In the genomic region with DNA sequence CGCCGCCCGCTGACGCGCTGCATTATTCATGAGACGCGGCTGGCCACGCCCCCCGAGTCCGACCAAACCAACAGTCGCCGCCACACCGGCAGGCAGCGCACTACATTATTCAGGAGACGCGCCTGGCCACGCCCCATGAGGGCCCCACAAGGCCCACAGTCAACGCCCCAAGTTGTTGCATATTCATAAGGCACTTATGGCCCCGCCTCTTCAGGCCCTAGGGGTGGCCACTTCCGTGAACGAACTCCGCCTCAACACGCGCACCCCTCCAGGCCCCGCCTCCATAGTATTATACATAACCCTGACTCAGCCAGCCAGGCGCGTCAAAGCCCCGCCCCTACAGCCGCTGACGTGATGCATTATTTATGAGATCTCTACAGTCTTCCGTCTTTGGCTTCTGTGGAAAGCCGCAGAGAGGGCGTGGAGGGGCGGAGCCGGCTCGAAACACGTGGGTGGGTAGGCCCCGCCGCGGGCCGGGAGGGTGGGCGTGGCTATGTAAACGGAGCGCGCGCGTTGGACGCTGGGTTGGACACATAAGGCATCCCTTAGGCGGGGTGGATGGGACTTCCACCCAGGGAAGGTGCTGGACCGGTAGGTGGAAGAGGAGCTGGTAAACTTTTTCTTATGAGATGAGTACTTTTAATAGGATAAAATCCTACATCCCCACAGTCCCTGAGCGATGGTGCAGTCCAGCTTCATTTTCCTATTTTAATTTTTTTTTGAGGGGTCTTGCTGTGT, we compare ENCODE assay signal across 1 cellular context.
TF ChIP-seq lines count a peak whose summit lies in the region.

No MANE protein-coding gene starts in this region.

TF ChIP-seq in HepG2, 621 proteins besides CTCF, POLR2A, EP300 and RAD21 (continued from another document and continues in another):
- TF ChIP-seq, protein P1, sequence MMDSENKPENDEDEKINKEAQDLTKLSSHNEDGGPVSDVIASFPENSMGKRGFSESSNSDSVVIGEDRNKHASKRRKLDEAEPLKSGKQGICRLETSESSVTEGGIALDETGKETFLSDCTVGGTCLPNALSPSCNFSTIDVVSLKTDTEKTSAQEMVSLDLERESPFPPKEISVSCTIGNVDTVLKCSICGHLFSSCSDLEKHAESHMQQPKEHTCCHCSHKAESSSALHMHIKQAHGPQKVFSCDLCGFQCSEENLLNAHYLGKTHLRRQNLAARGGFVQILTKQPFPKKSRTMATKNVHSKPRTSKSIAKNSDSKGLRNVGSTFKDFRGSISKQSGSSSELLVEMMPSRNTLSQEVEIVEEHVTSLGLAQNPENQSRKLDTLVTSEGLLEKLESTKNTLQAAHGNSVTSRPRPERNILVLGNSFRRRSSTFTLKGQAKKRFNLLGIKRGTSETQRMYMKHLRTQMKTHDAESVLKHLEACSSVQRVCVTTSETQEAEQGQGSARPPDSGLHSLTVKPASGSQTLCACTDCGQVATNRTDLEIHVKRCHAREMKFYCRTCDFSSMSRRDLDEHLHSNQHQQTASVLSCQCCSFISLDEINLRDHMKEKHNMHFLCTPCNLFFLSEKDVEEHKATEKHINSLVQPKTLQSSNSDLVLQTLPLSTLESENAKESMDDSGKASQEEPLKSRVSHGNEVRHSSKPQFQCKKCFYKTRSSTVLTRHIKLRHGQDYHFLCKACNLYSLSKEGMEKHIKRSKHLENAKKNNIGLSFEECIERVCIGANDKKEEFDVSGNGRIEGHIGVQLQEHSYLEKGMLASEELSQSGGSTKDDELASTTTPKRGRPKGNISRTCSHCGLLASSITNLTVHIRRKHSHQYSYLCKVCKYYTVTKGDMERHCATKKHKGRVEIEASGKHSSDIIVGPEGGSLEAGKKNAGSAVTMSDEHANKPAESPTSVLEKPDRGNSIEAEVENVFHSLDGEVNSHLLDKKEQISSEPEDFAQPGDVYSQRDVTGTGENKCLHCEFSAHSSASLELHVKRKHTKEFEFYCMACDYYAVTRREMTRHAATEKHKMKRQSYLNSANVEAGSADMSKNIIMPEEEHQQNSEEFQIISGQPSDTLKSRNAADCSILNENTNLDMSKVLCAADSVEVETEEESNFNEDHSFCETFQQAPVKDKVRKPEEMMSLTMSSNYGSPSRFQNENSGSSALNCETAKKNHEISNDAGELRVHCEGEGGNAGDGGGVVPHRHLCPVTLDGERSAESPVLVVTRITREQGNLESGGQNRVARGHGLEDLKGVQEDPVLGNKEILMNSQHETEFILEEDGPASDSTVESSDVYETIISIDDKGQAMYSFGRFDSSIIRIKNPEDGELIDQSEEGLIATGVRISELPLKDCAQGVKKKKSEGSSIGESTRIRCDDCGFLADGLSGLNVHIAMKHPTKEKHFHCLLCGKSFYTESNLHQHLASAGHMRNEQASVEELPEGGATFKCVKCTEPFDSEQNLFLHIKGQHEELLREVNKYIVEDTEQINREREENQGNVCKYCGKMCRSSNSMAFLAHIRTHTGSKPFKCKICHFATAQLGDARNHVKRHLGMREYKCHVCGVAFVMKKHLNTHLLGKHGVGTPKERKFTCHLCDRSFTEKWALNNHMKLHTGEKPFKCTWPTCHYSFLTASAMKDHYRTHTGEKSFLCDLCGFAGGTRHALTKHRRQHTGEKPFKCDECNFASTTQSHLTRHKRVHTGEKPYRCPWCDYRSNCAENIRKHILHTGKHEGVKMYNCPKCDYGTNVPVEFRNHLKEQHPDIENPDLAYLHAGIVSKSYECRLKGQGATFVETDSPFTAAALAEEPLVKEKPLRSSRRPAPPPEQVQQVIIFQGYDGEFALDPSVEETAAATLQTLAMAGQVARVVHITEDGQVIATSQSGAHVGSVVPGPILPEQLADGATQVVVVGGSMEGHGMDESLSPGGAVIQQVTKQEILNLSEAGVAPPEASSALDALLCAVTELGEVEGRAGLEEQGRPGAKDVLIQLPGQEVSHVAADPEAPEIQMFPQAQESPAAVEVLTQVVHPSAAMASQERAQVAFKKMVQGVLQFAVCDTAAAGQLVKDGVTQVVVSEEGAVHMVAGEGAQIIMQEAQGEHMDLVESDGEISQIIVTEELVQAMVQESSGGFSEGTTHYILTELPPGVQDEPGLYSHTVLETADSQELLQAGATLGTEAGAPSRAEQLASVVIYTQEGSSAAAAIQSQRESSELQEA (CRISPR knock-in tag; IDR thresholded peaks at IDR 0.05; ENCODE audit: not compliant biosample characterization): no peak
- TF ChIP-seq CCDC6 (CRISPR knock-in tag; IDR thresholded peaks at IDR 0.05): no peak
- no peak for TF ChIP-seq ZC3H4 (CRISPR knock-in tag; IDR thresholded peaks at IDR 0.05; ENCODE audit: borderline replicate concordance)
- TF ChIP-seq, protein P2, sequence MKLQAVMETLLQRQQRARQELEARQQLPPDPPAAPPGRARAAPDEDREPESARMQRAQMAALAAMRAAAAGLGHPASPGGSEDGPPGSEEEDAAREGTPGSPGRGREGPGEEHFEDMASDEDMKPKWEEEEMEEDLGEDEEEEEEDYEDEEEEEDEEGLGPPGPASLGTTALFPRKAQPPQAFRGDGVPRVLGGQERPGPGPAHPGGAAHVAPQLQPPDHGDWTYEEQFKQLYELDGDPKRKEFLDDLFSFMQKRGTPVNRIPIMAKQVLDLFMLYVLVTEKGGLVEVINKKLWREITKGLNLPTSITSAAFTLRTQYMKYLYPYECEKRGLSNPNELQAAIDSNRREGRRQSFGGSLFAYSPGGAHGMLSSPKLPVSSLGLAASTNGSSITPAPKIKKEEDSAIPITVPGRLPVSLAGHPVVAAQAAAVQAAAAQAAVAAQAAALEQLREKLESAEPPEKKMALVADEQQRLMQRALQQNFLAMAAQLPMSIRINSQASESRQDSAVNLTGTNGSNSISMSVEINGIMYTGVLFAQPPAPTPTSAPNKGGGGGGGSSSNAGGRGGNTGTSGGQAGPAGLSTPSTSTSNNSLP (IDR thresholded peaks at IDR 0.05; ENCODE audit: low read depth, low read length): 0 out of 2 replicates have a peak, but pooled peaks have one; percentile 3
- no peak for TF ChIP-seq SOX13 (IDR thresholded peaks at IDR 0.05)
- TF ChIP-seq SOX13 (CRISPR knock-in tag; conservative IDR thresholded peaks at IDR 0.05 in 1 of 2, IDR thresholded peaks at IDR 0.05 in 1 of 2): no peak
- no peak for TF ChIP-seq ETV6 (CRISPR knock-in tag; conservative IDR thresholded peaks at IDR 0.05)
- no peak for TF ChIP-seq TEAD3 (CRISPR knock-in tag; optimal IDR thresholded peaks at IDR 0.05; ENCODE audit: borderline replicate concordance)
- TF ChIP-seq TBX2 (CRISPR knock-in tag; IDR thresholded peaks at IDR 0.05; ENCODE audit: borderline replicate concordance): peak; percentile 31; the same call in 1 of the 2 replicates
- TF ChIP-seq ZFYVE20 (CRISPR knock-in tag; IDR thresholded peaks at IDR 0.05; ENCODE audit: borderline replicate concordance, low read depth): no peak
- peak; percentile 63; the same call in 1 of the 2 replicates for TF ChIP-seq POLR2AphosphoS5 (IDR thresholded peaks at IDR 0.05; ENCODE audit: low read depth, low read length)
- TF ChIP-seq FOXA1 (IDR thresholded peaks at IDR 0.05): no peak
- TF ChIP-seq FOXA1 (CRISPR knock-in tag; IDR thresholded peaks at IDR 0.05): peak; percentile 70
- TF ChIP-seq ZNF598 (CRISPR knock-in tag; IDR thresholded peaks at IDR 0.05; ENCODE audit: borderline replicate concordance): no peak
- no peak for TF ChIP-seq ZNF367 (CRISPR knock-in tag; IDR thresholded peaks at IDR 0.05; ENCODE audit: borderline replicate concordance)
- no peak for TF ChIP-seq MED8 (CRISPR knock-in tag; IDR thresholded peaks at IDR 0.05; ENCODE audit: insufficient replicate concordance)
- TF ChIP-seq, protein P3, sequence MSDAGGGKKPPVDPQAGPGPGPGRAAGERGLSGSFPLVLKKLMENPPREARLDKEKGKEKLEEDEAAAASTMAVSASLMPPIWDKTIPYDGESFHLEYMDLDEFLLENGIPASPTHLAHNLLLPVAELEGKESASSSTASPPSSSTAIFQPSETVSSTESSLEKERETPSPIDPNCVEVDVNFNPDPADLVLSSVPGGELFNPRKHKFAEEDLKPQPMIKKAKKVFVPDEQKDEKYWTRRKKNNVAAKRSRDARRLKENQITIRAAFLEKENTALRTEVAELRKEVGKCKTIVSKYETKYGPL (CRISPR knock-in tag; IDR thresholded peaks at IDR 0.05): no peak
- TF ChIP-seq, protein P4, sequence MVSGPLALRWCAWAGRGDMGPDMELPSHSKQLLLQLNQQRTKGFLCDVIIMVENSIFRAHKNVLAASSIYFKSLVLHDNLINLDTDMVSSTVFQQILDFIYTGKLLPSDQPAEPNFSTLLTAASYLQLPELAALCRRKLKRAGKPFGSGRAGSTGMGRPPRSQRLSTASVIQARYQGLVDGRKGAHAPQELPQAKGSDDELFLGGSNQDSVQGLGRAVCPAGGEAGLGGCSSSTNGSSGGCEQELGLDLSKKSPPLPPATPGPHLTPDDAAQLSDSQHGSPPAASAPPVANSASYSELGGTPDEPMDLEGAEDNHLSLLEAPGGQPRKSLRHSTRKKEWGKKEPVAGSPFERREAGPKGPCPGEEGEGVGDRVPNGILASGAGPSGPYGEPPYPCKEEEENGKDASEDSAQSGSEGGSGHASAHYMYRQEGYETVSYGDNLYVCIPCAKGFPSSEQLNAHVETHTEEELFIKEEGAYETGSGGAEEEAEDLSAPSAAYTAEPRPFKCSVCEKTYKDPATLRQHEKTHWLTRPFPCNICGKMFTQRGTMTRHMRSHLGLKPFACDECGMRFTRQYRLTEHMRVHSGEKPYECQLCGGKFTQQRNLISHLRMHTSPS (CRISPR knock-in tag; IDR thresholded peaks at IDR 0.05; ENCODE audit: low read depth): no peak
- no peak for TF ChIP-seq TP53 (CRISPR knock-in tag; conservative IDR thresholded peaks at IDR 0.05)
- no peak for TF ChIP-seq RFX5 (IDR thresholded peaks at IDR 0.05; ENCODE audit: low read depth, low read length)
- TF ChIP-seq ZSCAN20 (CRISPR knock-in tag; IDR thresholded peaks at IDR 0.05; ENCODE audit: borderline replicate concordance): no peak
- TF ChIP-seq ZNF124 (CRISPR knock-in tag; IDR thresholded peaks at IDR 0.05): no peak
- TF ChIP-seq ZFX (CRISPR knock-in tag; IDR thresholded peaks at IDR 0.05; ENCODE audit: low read depth): no peak
- TF ChIP-seq, protein P5, sequence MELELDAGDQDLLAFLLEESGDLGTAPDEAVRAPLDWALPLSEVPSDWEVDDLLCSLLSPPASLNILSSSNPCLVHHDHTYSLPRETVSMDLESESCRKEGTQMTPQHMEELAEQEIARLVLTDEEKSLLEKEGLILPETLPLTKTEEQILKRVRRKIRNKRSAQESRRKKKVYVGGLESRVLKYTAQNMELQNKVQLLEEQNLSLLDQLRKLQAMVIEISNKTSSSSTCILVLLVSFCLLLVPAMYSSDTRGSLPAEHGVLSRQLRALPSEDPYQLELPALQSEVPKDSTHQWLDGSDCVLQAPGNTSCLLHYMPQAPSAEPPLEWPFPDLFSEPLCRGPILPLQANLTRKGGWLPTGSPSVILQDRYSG (CRISPR knock-in tag; IDR thresholded peaks at IDR 0.05): no peak
- 0 out of 2 replicates have a peak, but pooled peaks have one; percentile 23 for TF ChIP-seq ISL2 (CRISPR knock-in tag; IDR thresholded peaks at IDR 0.05)
- TF ChIP-seq ZNF850 (CRISPR knock-in tag; conservative IDR thresholded peaks at IDR 0.05): no peak
- no peak for TF ChIP-seq ZNF343 (CRISPR knock-in tag; IDR thresholded peaks at IDR 0.05)
- TF ChIP-seq ZSCAN29 (CRISPR knock-in tag; conservative IDR thresholded peaks at IDR 0.05): no peak
- no peak for TF ChIP-seq GTF2F1 (IDR thresholded peaks at IDR 0.05; ENCODE audit: low read length)
- no peak for TF ChIP-seq ZNF775 (CRISPR knock-in tag; IDR thresholded peaks at IDR 0.05; ENCODE audit: borderline replicate concordance)
- TF ChIP-seq, protein P6, sequence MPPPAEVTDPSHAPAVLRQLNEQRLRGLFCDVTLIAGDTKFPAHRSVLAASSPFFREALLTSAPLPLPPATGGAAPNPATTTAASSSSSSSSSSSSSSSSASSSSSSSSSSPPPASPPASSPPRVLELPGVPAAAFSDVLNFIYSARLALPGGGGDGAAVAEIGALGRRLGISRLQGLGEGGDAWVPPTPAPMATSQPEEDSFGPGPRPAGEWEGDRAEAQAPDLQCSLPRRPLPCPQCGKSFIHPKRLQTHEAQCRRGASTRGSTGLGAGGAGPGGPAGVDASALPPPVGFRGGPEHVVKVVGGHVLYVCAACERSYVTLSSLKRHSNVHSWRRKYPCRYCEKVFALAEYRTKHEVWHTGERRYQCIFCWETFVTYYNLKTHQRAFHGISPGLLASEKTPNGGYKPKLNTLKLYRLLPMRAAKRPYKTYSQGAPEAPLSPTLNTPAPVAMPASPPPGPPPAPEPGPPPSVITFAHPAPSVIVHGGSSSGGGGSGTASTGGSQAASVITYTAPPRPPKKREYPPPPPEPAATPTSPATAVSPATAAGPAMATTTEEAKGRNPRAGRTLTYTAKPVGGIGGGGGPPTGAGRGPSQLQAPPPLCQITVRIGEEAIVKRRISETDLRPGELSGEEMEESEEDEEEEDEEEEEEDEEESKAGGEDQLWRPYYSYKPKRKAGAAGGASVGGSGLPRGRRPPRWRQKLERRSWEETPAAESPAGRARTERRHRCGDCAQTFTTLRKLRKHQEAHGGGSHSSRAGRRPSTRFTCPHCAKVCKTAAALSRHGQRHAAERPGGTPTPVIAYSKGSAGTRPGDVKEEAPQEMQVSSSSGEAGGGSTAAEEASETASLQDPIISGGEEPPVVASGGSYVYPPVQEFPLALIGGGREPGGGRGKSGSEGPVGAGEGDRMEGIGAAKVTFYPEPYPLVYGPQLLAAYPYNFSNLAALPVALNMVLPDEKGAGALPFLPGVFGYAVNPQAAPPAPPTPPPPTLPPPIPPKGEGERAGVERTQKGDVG (CRISPR knock-in tag; IDR thresholded peaks at IDR 0.05; ENCODE audit: borderline replicate concordance): no peak
- TF ChIP-seq, protein P7, sequence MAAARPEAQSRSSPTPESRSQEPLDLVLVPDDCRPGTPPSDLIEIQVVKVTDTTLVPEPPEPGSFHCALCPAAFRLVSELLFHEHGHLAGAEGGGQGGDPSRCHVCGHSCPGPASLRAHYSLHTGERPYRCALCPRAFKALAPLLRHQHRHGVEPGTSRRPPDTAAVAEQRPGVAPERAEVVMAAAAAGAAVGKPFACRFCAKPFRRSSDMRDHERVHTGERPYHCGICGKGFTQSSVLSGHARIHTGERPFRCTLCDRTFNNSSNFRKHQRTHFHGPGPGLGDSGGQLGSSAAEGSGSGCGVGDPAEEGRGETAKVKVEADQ (CRISPR knock-in tag; IDR thresholded peaks at IDR 0.05; ENCODE audit: borderline replicate concordance): no peak
- TF ChIP-seq NFE2L2 (IDR thresholded peaks at IDR 0.05; ENCODE audit: low read length): no peak
- no peak for TF ChIP-seq NBN (conservative IDR thresholded peaks at IDR 0.05)
- TF ChIP-seq XBP1 (CRISPR knock-in tag; IDR thresholded peaks at IDR 0.05): no peak
- TF ChIP-seq FOXK1 (CRISPR knock-in tag; IDR thresholded peaks at IDR 0.05; ENCODE audit: borderline replicate concordance, low read depth): no peak
- peak; percentile 94 for TF ChIP-seq ELF1 (CRISPR knock-in tag; IDR thresholded peaks at IDR 0.05)
- TF ChIP-seq RBM39 (IDR thresholded peaks at IDR 0.05; ENCODE audit: low read depth, low read length, poor library complexity, severe bottlenecking): peak; percentile 57
- TF ChIP-seq BORCS8-MEF2B (CRISPR knock-in tag; IDR thresholded peaks at IDR 0.05): no peak
- no peak for TF ChIP-seq ZNF30 (CRISPR knock-in tag; IDR thresholded peaks at IDR 0.05)
- no peak for TF ChIP-seq KDM4B (CRISPR knock-in tag; IDR thresholded peaks at IDR 0.05)
- TF ChIP-seq, protein P8, sequence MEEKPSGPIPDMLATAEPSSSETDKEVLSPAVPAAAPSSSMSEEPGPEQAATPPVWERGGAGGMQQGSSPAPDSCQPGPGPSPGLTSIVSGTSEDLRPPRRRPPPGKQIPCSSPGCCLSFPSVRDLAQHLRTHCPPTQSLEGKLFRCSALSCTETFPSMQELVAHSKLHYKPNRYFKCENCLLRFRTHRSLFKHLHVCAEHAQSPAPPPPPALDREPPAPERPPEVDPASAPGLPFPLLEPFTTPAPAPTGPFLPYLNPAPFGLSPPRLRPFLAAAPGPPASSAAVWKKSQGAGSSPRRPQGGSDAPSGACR (CRISPR knock-in tag; IDR thresholded peaks at IDR 0.05): no peak
- TF ChIP-seq ZNF747 (CRISPR knock-in tag; IDR thresholded peaks at IDR 0.05; ENCODE audit: borderline replicate concordance): no peak
- no peak for TF ChIP-seq ZC3H13 (CRISPR knock-in tag; IDR thresholded peaks at IDR 0.05)
- no peak for TF ChIP-seq CAMTA2 (CRISPR knock-in tag; IDR thresholded peaks at IDR 0.05; ENCODE audit: borderline replicate concordance)
